ENCODE assay signal across 1 cellular context in the genomic region with DNA sequence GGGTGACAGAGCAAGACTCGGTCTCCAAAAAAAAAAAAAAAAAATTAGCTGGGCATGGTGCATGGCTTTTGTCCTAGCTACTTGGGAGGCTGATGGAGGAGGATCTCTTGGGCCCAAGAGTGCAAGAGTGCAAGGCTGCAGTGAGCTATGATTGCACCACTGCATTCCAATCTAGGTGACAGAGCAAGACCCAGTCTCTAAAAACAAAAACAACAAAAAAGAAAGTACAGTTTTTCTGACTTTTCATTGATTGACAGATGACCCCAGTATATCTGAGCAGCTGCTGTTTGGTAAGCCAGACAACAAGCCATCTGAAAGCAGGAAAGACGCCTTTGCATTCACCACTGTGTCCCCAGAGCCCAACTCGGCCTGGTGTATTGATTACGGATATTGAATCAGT.
TF ChIP-seq lines count a peak whose summit lies in the region.

No MANE protein-coding gene starts in this region.

TF ChIP-seq in HepG2, 621 proteins besides CTCF, POLR2A, EP300 and RAD21 (continues in another document):
- peak; percentile 16; the same call in 1 of the 2 replicates for TF ChIP-seq ZFY (CRISPR knock-in tag; IDR thresholded peaks at IDR 0.05)
- TF ChIP-seq TSC22D2 (CRISPR knock-in tag; IDR thresholded peaks at IDR 0.05; ENCODE audit: borderline replicate concordance): no peak
- TF ChIP-seq ZNF724P (CRISPR knock-in tag; IDR thresholded peaks at IDR 0.05; ENCODE audit: borderline replicate concordance): no peak
- no peak for TF ChIP-seq NR2F6 (IDR thresholded peaks at IDR 0.05)
- no peak; the same call in 1 of the 2 replicates for TF ChIP-seq NR2F6 (CRISPR knock-in tag; IDR thresholded peaks at IDR 0.05)
- TF ChIP-seq, protein P1, sequence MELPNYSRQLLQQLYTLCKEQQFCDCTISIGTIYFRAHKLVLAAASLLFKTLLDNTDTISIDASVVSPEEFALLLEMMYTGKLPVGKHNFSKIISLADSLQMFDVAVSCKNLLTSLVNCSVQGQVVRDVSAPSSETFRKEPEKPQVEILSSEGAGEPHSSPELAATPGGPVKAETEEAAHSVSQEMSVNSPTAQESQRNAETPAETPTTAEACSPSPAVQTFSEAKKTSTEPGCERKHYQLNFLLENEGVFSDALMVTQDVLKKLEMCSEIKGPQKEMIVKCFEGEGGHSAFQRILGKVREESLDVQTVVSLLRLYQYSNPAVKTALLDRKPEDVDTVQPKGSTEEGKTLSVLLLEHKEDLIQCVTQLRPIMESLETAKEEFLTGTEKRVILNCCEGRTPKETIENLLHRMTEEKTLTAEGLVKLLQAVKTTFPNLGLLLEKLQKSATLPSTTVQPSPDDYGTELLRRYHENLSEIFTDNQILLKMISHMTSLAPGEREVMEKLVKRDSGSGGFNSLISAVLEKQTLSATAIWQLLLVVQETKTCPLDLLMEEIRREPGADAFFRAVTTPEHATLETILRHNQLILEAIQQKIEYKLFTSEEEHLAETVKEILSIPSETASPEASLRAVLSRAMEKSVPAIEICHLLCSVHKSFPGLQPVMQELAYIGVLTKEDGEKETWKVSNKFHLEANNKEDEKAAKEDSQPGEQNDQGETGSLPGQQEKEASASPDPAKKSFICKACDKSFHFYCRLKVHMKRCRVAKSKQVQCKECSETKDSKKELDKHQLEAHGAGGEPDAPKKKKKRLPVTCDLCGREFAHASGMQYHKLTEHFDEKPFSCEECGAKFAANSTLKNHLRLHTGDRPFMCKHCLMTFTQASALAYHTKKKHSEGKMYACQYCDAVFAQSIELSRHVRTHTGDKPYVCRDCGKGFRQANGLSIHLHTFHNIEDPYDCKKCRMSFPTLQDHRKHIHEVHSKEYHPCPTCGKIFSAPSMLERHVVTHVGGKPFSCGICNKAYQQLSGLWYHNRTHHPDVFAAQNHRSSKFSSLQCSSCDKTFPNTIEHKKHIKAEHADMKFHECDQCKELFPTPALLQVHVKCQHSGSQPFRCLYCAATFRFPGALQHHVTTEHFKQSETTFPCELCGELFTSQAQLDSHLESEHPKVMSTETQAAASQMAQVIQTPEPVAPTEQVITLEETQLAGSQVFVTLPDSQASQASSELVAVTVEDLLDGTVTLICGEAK (IDR thresholded peaks at IDR 0.05): no peak
- TF ChIP-seq, protein P1 (CRISPR knock-in tag; IDR thresholded peaks at IDR 0.05): peak; percentile 64; the same call in 1 of the 2 replicates
- no peak for TF ChIP-seq BRCA1 (CRISPR knock-in tag; IDR thresholded peaks at IDR 0.05)
- TF ChIP-seq MED1 (CRISPR knock-in tag; IDR thresholded peaks at IDR 0.05): peak; percentile 82
- TF ChIP-seq FOXA1 (IDR thresholded peaks at IDR 0.05): no peak
- no peak for TF ChIP-seq FOXA1 (CRISPR knock-in tag; IDR thresholded peaks at IDR 0.05)
- TF ChIP-seq MEIS2 (CRISPR knock-in tag; IDR thresholded peaks at IDR 0.05): peak; percentile 71; the same call in 1 of the 2 replicates
- TF ChIP-seq ISL2 (CRISPR knock-in tag; IDR thresholded peaks at IDR 0.05): peak; percentile 32; the same call in 1 of the 2 replicates
- no peak for TF ChIP-seq ARNT2 (CRISPR knock-in tag; IDR thresholded peaks at IDR 0.05; ENCODE audit: low read depth)
- peak in 1 of 2 experiments; percentile 44; a peak in 1 of 4 replicates for TF ChIP-seq KLF16 (CRISPR knock-in tag; IDR thresholded peaks at IDR 0.05)
- TF ChIP-seq SCMH1 (CRISPR knock-in tag; IDR thresholded peaks at IDR 0.05; ENCODE audit: borderline replicate concordance): no peak
- no peak for TF ChIP-seq TBX3 (IDR thresholded peaks at IDR 0.05; ENCODE audit: borderline replicate concordance)
- TF ChIP-seq, protein P2, sequence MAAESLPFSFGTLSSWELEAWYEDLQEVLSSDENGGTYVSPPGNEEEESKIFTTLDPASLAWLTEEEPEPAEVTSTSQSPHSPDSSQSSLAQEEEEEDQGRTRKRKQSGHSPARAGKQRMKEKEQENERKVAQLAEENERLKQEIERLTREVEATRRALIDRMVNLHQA (CRISPR knock-in tag; IDR thresholded peaks at IDR 0.05): no peak
- no peak for TF ChIP-seq SNAPC5 (CRISPR knock-in tag; IDR thresholded peaks at IDR 0.05; ENCODE audit: borderline replicate concordance)
- TF ChIP-seq RELA (CRISPR knock-in tag; IDR thresholded peaks at IDR 0.05): no peak
- TF ChIP-seq SOX13 (IDR thresholded peaks at IDR 0.05): no peak
- TF ChIP-seq SOX13 (CRISPR knock-in tag; conservative IDR thresholded peaks at IDR 0.05 in 1 of 2, IDR thresholded peaks at IDR 0.05 in 1 of 2): peak in 1 of 2 experiments; percentile 68; a peak in 2 of 4 replicates
- no peak for TF ChIP-seq ATF7-NPFF (CRISPR knock-in tag; IDR thresholded peaks at IDR 0.05; ENCODE audit: low read depth)
- TF ChIP-seq PHB2 (IDR thresholded peaks at IDR 0.05; ENCODE audit: partially characterized antibody): no peak
- no peak for TF ChIP-seq ZNF75D (CRISPR knock-in tag; IDR thresholded peaks at IDR 0.05; ENCODE audit: borderline replicate concordance)
- no peak for TF ChIP-seq MYNN (CRISPR knock-in tag; IDR thresholded peaks at IDR 0.05; ENCODE audit: low read depth)
- peak; percentile 19; the same call in 1 of the 2 replicates for TF ChIP-seq ZNF460 (CRISPR knock-in tag; IDR thresholded peaks at IDR 0.05; ENCODE audit: borderline replicate concordance)
- TF ChIP-seq, protein P3, sequence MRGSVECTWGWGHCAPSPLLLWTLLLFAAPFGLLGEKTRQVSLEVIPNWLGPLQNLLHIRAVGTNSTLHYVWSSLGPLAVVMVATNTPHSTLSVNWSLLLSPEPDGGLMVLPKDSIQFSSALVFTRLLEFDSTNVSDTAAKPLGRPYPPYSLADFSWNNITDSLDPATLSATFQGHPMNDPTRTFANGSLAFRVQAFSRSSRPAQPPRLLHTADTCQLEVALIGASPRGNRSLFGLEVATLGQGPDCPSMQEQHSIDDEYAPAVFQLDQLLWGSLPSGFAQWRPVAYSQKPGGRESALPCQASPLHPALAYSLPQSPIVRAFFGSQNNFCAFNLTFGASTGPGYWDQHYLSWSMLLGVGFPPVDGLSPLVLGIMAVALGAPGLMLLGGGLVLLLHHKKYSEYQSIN (CRISPR knock-in tag; IDR thresholded peaks at IDR 0.05; ENCODE audit: borderline replicate concordance): no peak
- no peak for TF ChIP-seq HOXA9 (CRISPR knock-in tag; IDR thresholded peaks at IDR 0.05; ENCODE audit: borderline replicate concordance)
- TF ChIP-seq FOXK1 (CRISPR knock-in tag; IDR thresholded peaks at IDR 0.05; ENCODE audit: borderline replicate concordance, low read depth): 0 out of 2 replicates have a peak, but pooled peaks have one; percentile 50
- peak; percentile 21; the same call in 1 of the 2 replicates for TF ChIP-seq KAT2B (IDR thresholded peaks at IDR 0.05; ENCODE audit: borderline replicate concordance, low read depth, low read length)
- 0 out of 2 replicates have a peak, but pooled peaks have one; percentile 27 for TF ChIP-seq ZNF441 (CRISPR knock-in tag; IDR thresholded peaks at IDR 0.05; ENCODE audit: borderline replicate concordance)
- TF ChIP-seq TARDBP (CRISPR knock-in tag; IDR thresholded peaks at IDR 0.05): no peak
- TF ChIP-seq MLLT10 (CRISPR knock-in tag; IDR thresholded peaks at IDR 0.05): no peak
- 0 out of 2 replicates have a peak, but pooled peaks have one; percentile 26 for TF ChIP-seq ZNF747 (CRISPR knock-in tag; IDR thresholded peaks at IDR 0.05; ENCODE audit: borderline replicate concordance)
- no peak for TF ChIP-seq ZNF546 (CRISPR knock-in tag; conservative IDR thresholded peaks at IDR 0.05)
- TF ChIP-seq ZMYM4 (CRISPR knock-in tag; IDR thresholded peaks at IDR 0.05): peak; percentile 77
- peak; percentile 57; the same call in 1 of the 2 replicates for TF ChIP-seq RCOR2 (CRISPR knock-in tag; IDR thresholded peaks at IDR 0.05)
- TF ChIP-seq CHD2 (IDR thresholded peaks at IDR 0.05; ENCODE audit: low read depth, low read length): no peak
- TF ChIP-seq, protein P4, sequence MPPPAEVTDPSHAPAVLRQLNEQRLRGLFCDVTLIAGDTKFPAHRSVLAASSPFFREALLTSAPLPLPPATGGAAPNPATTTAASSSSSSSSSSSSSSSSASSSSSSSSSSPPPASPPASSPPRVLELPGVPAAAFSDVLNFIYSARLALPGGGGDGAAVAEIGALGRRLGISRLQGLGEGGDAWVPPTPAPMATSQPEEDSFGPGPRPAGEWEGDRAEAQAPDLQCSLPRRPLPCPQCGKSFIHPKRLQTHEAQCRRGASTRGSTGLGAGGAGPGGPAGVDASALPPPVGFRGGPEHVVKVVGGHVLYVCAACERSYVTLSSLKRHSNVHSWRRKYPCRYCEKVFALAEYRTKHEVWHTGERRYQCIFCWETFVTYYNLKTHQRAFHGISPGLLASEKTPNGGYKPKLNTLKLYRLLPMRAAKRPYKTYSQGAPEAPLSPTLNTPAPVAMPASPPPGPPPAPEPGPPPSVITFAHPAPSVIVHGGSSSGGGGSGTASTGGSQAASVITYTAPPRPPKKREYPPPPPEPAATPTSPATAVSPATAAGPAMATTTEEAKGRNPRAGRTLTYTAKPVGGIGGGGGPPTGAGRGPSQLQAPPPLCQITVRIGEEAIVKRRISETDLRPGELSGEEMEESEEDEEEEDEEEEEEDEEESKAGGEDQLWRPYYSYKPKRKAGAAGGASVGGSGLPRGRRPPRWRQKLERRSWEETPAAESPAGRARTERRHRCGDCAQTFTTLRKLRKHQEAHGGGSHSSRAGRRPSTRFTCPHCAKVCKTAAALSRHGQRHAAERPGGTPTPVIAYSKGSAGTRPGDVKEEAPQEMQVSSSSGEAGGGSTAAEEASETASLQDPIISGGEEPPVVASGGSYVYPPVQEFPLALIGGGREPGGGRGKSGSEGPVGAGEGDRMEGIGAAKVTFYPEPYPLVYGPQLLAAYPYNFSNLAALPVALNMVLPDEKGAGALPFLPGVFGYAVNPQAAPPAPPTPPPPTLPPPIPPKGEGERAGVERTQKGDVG (CRISPR knock-in tag; IDR thresholded peaks at IDR 0.05; ENCODE audit: borderline replicate concordance): peak; percentile 73; the same call in 1 of the 2 replicates
- TF ChIP-seq HDAC6 (IDR thresholded peaks at IDR 0.05; ENCODE audit: low read depth, low read length): no peak
- TF ChIP-seq SMAD3 (CRISPR knock-in tag; IDR thresholded peaks at IDR 0.05): no peak
- TF ChIP-seq IRF2 (CRISPR knock-in tag; IDR thresholded peaks at IDR 0.05): peak; percentile 55; the same call in 1 of the 2 replicates
- TF ChIP-seq ZNF773 (CRISPR knock-in tag; IDR thresholded peaks at IDR 0.05; ENCODE audit: borderline replicate concordance): no peak
- no peak for TF ChIP-seq KMT2B (CRISPR knock-in tag; IDR thresholded peaks at IDR 0.05)
- peak; percentile 65; the same call in 1 of the 2 replicates for TF ChIP-seq HMG20A (CRISPR knock-in tag; IDR thresholded peaks at IDR 0.05; ENCODE audit: borderline replicate concordance)
- 0 out of 2 replicates have a peak, but pooled peaks have one; percentile 29 for TF ChIP-seq ZNF414 (CRISPR knock-in tag; IDR thresholded peaks at IDR 0.05)
- TF ChIP-seq ZNF737 (CRISPR knock-in tag; IDR thresholded peaks at IDR 0.05; ENCODE audit: borderline replicate concordance): no peak
- 0 out of 2 replicates have a peak, but pooled peaks have one; percentile 42 for TF ChIP-seq IRF1 (CRISPR knock-in tag; IDR thresholded peaks at IDR 0.05; ENCODE audit: low read depth)
- 0 out of 2 replicates have a peak, but pooled peaks have one; percentile 27 for TF ChIP-seq ARID3A (IDR thresholded peaks at IDR 0.05; ENCODE audit: low read depth, low read length)
